ENCODE assay signal across 8 cellular contexts in genomic region chrX:102768984-102769761, GRCh38. TPM values are rescaled to one million over a fixed set of nuclear protein-coding genes. Genes with fewer than 3 reads are reported as not detected.
DNase-seq lines count a peak whose midpoint lies in the region; ATAC-seq and TF ChIP-seq lines count a peak whose summit lies in the region.

No MANE protein-coding gene starts in this region.

- ATAC-seq in HG02571 (IDR thresholded peaks at IDR 0.05; ENCODE audit: unreplicated experiment) (peak; percentile 94), SK-N-SH treated with all-trans-retinoic acid at 6 μM for 48 hours (peak; percentile 61), heart left ventricle (peak; percentile 77 to 93 (median 92))
- peak; percentile 85 for ATAC-seq in activated naive CD8-positive, alpha-beta T cell treated with anti-CD3 and anti-CD28 coated beads, Interleukin-2, amount 10 ng/mL, durations not matched to agents 7 days and 5 days (ENCODE audit: low read depth)

- no peaks in the 10 kb centered on the region for H3K27me3 Mint-ChIP-seq in activated naive CD8-positive, alpha-beta T cell treated with anti-CD3 and anti-CD28 coated beads, Interleukin-2, amount 10 ng/mL, durations not matched to agents 7 days and 5 days
- no peaks in the 10 kb centered on the region for H3K27me3 Mint-ChIP-seq in type B pancreatic cell

- TF ChIP-seq CTCF in GM10248 (IDR thresholded peaks at IDR 0.05; ENCODE audit: control extremely low read depth, extremely low read depth, low read depth, missing control alignments), result no peak
- TF ChIP-seq CTCF in heart left ventricle (IDR thresholded peaks at IDR 0.05), result no peak
- TF ChIP-seq CTCF in type B pancreatic cell (conservative IDR thresholded peaks at IDR 0.05), result no peak

- H3K36me3 Mint-ChIP-seq in activated naive CD8-positive, alpha-beta T cell treated with anti-CD3 and anti-CD28 coated beads, Interleukin-2, amount 10 ng/mL, durations not matched to agents 7 days and 5 days, result peaks cover 3% of the 10 kb centered on the region
- H3K36me3 Mint-ChIP-seq in type B pancreatic cell, result peaks cover 7% of the 10 kb centered on the region

- CTCF ChIA-PET in GM10248 (lab: Yijun Ruan, JAX), result no interaction called here

- WGBS in heart left ventricle, 4 donors, result 0 to 22% (median 11%) methylated on average over 17 to 22 of the region's 22 CpGs

- peak overlapping the region in 6 of 12 donors; percentile 40 to 61 (median 56) for H3K27ac ChIP-seq in heart left ventricle

- no peaks in the 10 kb centered on the region for H3K36me3 ChIP-seq in heart left ventricle

- H3K4me1 ChIP-seq in heart left ventricle, result peaks cover 0 to 9% (median 4%) of the 10 kb centered on the region in 12 donors

- H3K9me3 ChIP-seq in heart left ventricle, result no peaks in the 10 kb centered on the region

- H3K27me3 ChIP-seq in heart left ventricle, result peaks cover 0 to 8% (median 0%) of the 10 kb centered on the region in 9 donors

- DNase-seq in GM10248 (ENCODE audit: extremely low spot score), result peak; percentile 74
- peak; percentile 92 for DNase-seq in NAMALWA (ENCODE audit: low spot score)
- peak; percentile 62 for DNase-seq in activated naive CD8-positive, alpha-beta T cell treated with anti-CD3 and anti-CD28 coated beads, Interleukin-2, amount 10 ng/mL, durations not matched to agents 7 days and 5 days
- DNase-seq in heart left ventricle, result peak; percentile 54 to 77 (median 71)
- DNase-seq in pons (ENCODE audit: low spot score), result peak; percentile 72
- DNase-seq in type B pancreatic cell (ENCODE audit: extremely low spot score, unreplicated experiment), result peak; percentile 78

- POLR2A ChIA-PET in GM10248 (lab: Yijun Ruan, JAX), result interaction anchor here (0.6 kb wide), 1 partner anchor 61 kb away, joined by 3 read pairs; no protein-coding TSS in a partner anchor
- POLR2A ChIA-PET in activated naive CD8-positive, alpha-beta T cell treated with anti-CD3 and anti-CD28 coated beads, Interleukin-2, amount 10 ng/mL, durations not matched to agents 7 days and 5 days (lab: Charles Lee), result interaction anchor here (0.6 kb wide), 1 partner anchor 1735 kb away, joined by 3 read pairs; no protein-coding TSS in a partner anchor

- H3K4me3 Mint-ChIP-seq in activated naive CD8-positive, alpha-beta T cell treated with anti-CD3 and anti-CD28 coated beads, Interleukin-2, amount 10 ng/mL, durations not matched to agents 7 days and 5 days, result peak overlapping the region; percentile 98
- peak overlapping the region; percentile 99 for H3K4me3 Mint-ChIP-seq in type B pancreatic cell

- peaks cover 7% of the 10 kb centered on the region for H3K4me1 Mint-ChIP-seq in activated naive CD8-positive, alpha-beta T cell treated with anti-CD3 and anti-CD28 coated beads, Interleukin-2, amount 10 ng/mL, durations not matched to agents 7 days and 5 days
- peaks cover 9% of the 10 kb centered on the region for H3K4me1 Mint-ChIP-seq in type B pancreatic cell (ENCODE audit: unreplicated experiment)

- H3K27ac Mint-ChIP-seq in activated naive CD8-positive, alpha-beta T cell treated with anti-CD3 and anti-CD28 coated beads, Interleukin-2, amount 10 ng/mL, durations not matched to agents 7 days and 5 days, result peak overlapping the region; percentile 99
- peak overlapping the region; percentile 100 for H3K27ac Mint-ChIP-seq in type B pancreatic cell

- intact Hi-C loops in heart left ventricle (cut with DNase I), result no loop called here

- peak overlapping the region; percentile 20 to 90 (median 64) for H3K4me3 ChIP-seq in heart left ventricle

- TF ChIP-seq POLR2A in heart left ventricle (IDR thresholded peaks at IDR 0.05), result no peak

- H3K9me3 Mint-ChIP-seq in activated naive CD8-positive, alpha-beta T cell treated with anti-CD3 and anti-CD28 coated beads, Interleukin-2, amount 10 ng/mL, durations not matched to agents 7 days and 5 days, result no peaks in the 10 kb centered on the region
- peaks cover 6% of the 10 kb centered on the region for H3K9me3 Mint-ChIP-seq in type B pancreatic cell

TF ChIP-seq in SK-N-SH treated with all-trans-retinoic acid at 6 μM for 48 hours, 23 proteins besides CTCF, POLR2A, EP300 and RAD21:
- TF ChIP-seq TSHZ2 (CRISPR knock-in tag; IDR thresholded peaks at IDR 0.05), result no peak
- no peak for TF ChIP-seq CREB5 (CRISPR knock-in tag; IDR thresholded peaks at IDR 0.05; ENCODE audit: low read depth)
- no peak for TF ChIP-seq ZNF8 (CRISPR knock-in tag; IDR thresholded peaks at IDR 0.05)
- no peak for TF ChIP-seq CSRNP3 (CRISPR knock-in tag; IDR thresholded peaks at IDR 0.05)
- TF ChIP-seq OSR1 (CRISPR knock-in tag; IDR thresholded peaks at IDR 0.05), result no peak
- TF ChIP-seq ESRRG (CRISPR knock-in tag; IDR thresholded peaks at IDR 0.05), result no peak

RNA-seq across cellular contexts. Expression of gene GPRASP3, which starts 48.6 kb away (rescaled TPM):
- 1 to 10 TPM; 2.0 to 2.2 TPM for total RNA-seq in activated naive CD8-positive, alpha-beta T cell treated with anti-CD3 and anti-CD28 coated beads, Interleukin-2, amount 10 ng/mL, durations not matched to agents 7 days and 5 days
- total RNA-seq in heart left ventricle (1 to 10 TPM; 3.1 to 9.6 (median 5.4) TPM), type B pancreatic cell (ENCODE audit: low replicate concordance) (3.8 and 9.1 TPM in 2 replicates)
- polyA plus RNA-seq in heart left ventricle, result 1 to 10 TPM; 1.1 to 2.3 TPM

RNA-seq across cellular contexts. Expression of gene GPRASP2, which starts 56.9 kb away (rescaled TPM):
- total RNA-seq in activated naive CD8-positive, alpha-beta T cell treated with anti-CD3 and anti-CD28 coated beads, Interleukin-2, amount 10 ng/mL, durations not matched to agents 7 days and 5 days, result under 1 TPM; 0.77 to 0.89 TPM
- total RNA-seq in heart left ventricle (10 to 100 TPM in 7 of 9 donors, 1 to 10 TPM in 2; 7.5 to 19.6 (median 14.2) TPM), type B pancreatic cell (ENCODE audit: low replicate concordance) (8.5 and 16.3 TPM in 2 replicates)
- polyA plus RNA-seq in heart left ventricle, result 1 to 10 TPM; 4.3 to 7.7 TPM
